ENCODE assay signal across 7 cellular contexts in the genomic region with DNA sequence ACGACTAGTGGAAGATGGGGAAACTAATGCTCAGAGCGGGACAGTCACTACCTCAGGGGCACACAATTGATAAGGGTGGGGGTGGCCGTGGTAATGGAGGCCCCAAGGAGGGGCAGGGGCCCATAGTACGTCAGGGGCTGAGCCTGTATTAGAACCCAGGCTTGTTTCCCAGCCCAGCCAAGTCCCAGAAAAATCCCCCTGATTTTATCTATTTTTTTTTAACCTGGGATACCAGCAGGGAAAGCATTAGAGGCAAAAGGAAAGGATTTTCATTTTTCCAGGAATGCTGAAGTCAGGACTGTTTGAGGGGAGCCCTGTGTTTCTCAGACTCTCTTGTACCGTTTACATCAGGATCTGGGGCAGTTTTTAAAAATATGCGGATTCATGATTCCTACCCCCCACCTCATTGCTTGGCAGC. TPM values are rescaled to one million over a fixed set of nuclear protein-coding genes. Genes with fewer than 3 reads are reported as not detected.
A peak's percentile ranks its signal among the peaks of the same experiment; 100 is the strongest.
DNase-seq lines count a peak whose midpoint lies in the region; ATAC-seq and TF ChIP-seq lines count a peak whose summit lies in the region.

No MANE protein-coding gene starts in this region.

- POLR2A ChIA-PET in HEK293 (lab: Yijun Ruan, JAX): interaction anchor here (0.6 to 2.4 kb wide), 7 partner anchors 12 to 321 kb away, joined by 3 to 13 read pairs (median 4); a partner anchor contains a TSS

- H3K27me3 ChIP-seq in iPS-15b (ENCODE audit: control insufficient read depth, insufficient read depth, low read length): no peaks in the 10 kb centered on the region

- WGBS in lower leg skin, 2 donors: 10 to 13% methylated on average over 6 of the region's 6 CpGs

- peak overlapping the region; percentile 58 for H3K9ac ChIP-seq in iPS-15b (ENCODE audit: low read depth, low read length)

- peaks cover 0 to 10% of the 10 kb centered on the region in 2 experiments; a peak in 1 of 3 replicates for H3K36me3 ChIP-seq in HEK293 (ENCODE audit: control insufficient read depth in 2 of 2, insufficient read depth in 1 of 2, low read length in 2 of 2)
- H3K36me3 ChIP-seq in iPS-15b (ENCODE audit: control insufficient read depth, insufficient read depth, low read length): no peaks in the 10 kb centered on the region

- no peak for TF ChIP-seq CTCF in HEK293 (tag by site-specific recombination; IDR thresholded peaks at IDR 0.05)
- TF ChIP-seq CTCF in lower leg skin (IDR thresholded peaks at IDR 0.05): no peak

- intact Hi-C loops in activated T-helper 1 cell treated with anti-CD3 and anti-CD28 coated beads, Interleukin-12 subunit alpha, Interleukin-12 subunit beta, Interleukin-2, Interleukin-4 antibody, amounts not matched to agents 30 ng/mL and 10 ng/mL and 1 ng/mL, durations not matched to agents 14 hours and 24 hours and 36 hours (cut with micrococcal nuclease): loop anchor here (1.0 to 10.0 kb wide), 3 partner anchors 191 to 319 kb away; a partner anchor contains a TSS
- intact Hi-C loops in lower leg skin (cut with DNase I; ENCODE audit: low total_unique reads): loop anchor here (5.0 kb wide), 1 partner anchor 411 kb away; no protein-coding TSS in a partner anchor

- ATAC-seq in stimulated activated naive B cell treated with anti-CD40 and anti-IgM and Interleukin-4, amounts not matched to agents 10 μg/mL and 1 μg/mL and 100 μg/mL, for 72 hours (replicated peaks): no peak

- CTCF ChIA-PET in HEK293 (lab: Yijun Ruan, JAX): interaction anchor here (0.6 to 5.1 kb wide), 3 partner anchors 82 to 240 kb away, joined by 3 to 40 read pairs (median 3); a partner anchor contains a TSS

- peak overlapping the region; percentile 95 for H3K27ac Mint-ChIP-seq in activated T-helper 1 cell treated with anti-CD3 and anti-CD28 coated beads, Interleukin-12 subunit alpha, Interleukin-12 subunit beta, Interleukin-2, Interleukin-4 antibody, amounts not matched to agents 30 ng/mL and 10 ng/mL and 1 ng/mL, durations not matched to agents 14 hours and 24 hours and 36 hours
- peak overlapping the region; percentile 99 for H3K27ac Mint-ChIP-seq in stimulated activated naive B cell treated with anti-CD40 and anti-IgM and Interleukin-4, amounts not matched to agents 10 μg/mL and 1 μg/mL and 100 μg/mL, for 72 hours

- H3K4me3 Mint-ChIP-seq in activated T-helper 1 cell treated with anti-CD3 and anti-CD28 coated beads, Interleukin-12 subunit alpha, Interleukin-12 subunit beta, Interleukin-2, Interleukin-4 antibody, amounts not matched to agents 30 ng/mL and 10 ng/mL and 1 ng/mL, durations not matched to agents 14 hours and 24 hours and 36 hours: peak overlapping the region; percentile 94
- H3K4me3 Mint-ChIP-seq in stimulated activated naive B cell treated with anti-CD40 and anti-IgM and Interleukin-4, amounts not matched to agents 10 μg/mL and 1 μg/mL and 100 μg/mL, for 72 hours: peak overlapping the region; percentile 93 to 97

- H3K36me3 Mint-ChIP-seq in activated T-helper 1 cell treated with anti-CD3 and anti-CD28 coated beads, Interleukin-12 subunit alpha, Interleukin-12 subunit beta, Interleukin-2, Interleukin-4 antibody, amounts not matched to agents 30 ng/mL and 10 ng/mL and 1 ng/mL, durations not matched to agents 14 hours and 24 hours and 36 hours (ENCODE audit: low read depth): peaks cover 10% of the 10 kb centered on the region
- peaks cover 6 to 10% of the 10 kb centered on the region in 2 donors for H3K36me3 Mint-ChIP-seq in stimulated activated naive B cell treated with anti-CD40 and anti-IgM and Interleukin-4, amounts not matched to agents 10 μg/mL and 1 μg/mL and 100 μg/mL, for 72 hours

- H3K9me3 Mint-ChIP-seq in activated T-helper 1 cell treated with anti-CD3 and anti-CD28 coated beads, Interleukin-12 subunit alpha, Interleukin-12 subunit beta, Interleukin-2, Interleukin-4 antibody, amounts not matched to agents 30 ng/mL and 10 ng/mL and 1 ng/mL, durations not matched to agents 14 hours and 24 hours and 36 hours: no peaks in the 10 kb centered on the region
- no peaks in the 10 kb centered on the region for H3K9me3 Mint-ChIP-seq in stimulated activated naive B cell treated with anti-CD40 and anti-IgM and Interleukin-4, amounts not matched to agents 10 μg/mL and 1 μg/mL and 100 μg/mL, for 72 hours

- H3K4me1 ChIP-seq in HEK293 (ENCODE audit: control insufficient read depth, insufficient read depth, low read length): no peaks in the 10 kb centered on the region; the same call in 1 of the 2 replicates
- peaks cover 16% of the 10 kb centered on the region for H3K4me1 ChIP-seq in iPS-15b (ENCODE audit: control insufficient read depth, insufficient read depth, low read length)

- H3K9me3 ChIP-seq in HEK293 (ENCODE audit: control insufficient read depth, insufficient read depth, low read depth, low read length) (no peaks in the 10 kb centered on the region), iPS-15b (ENCODE audit: control insufficient read depth, insufficient read depth, low read length) (no peaks in the 10 kb centered on the region)

- no peak overlapping the region; the same call in 1 of the 2 replicates for H3K27ac ChIP-seq in HEK293 (ENCODE audit: extremely low read depth, low read depth, low read length)

- no peak for TF ChIP-seq POLR2A in lower leg skin (IDR thresholded peaks at IDR 0.05)

- DNase-seq in activated T-helper 1 cell treated with anti-CD3 and anti-CD28 coated beads, Interleukin-12 subunit alpha, Interleukin-12 subunit beta, Interleukin-2, Interleukin-4 antibody, amounts not matched to agents 30 ng/mL and 10 ng/mL and 1 ng/mL, durations not matched to agents 14 hours and 24 hours and 36 hours (ENCODE audit: low spot score): no peak
- no peak for DNase-seq in stimulated activated naive B cell treated with anti-CD40 and anti-IgM and Interleukin-4, amounts not matched to agents 10 μg/mL and 1 μg/mL and 100 μg/mL, for 72 hours
- DNase-seq in activated gamma-delta T cell (lab: John Stamatoyannopoulos, UW) (no peak), ACHN (no peak), lower leg skin (ENCODE audit: low spot score in 2 of 2) (no peak)

- peaks cover 3% of the 10 kb centered on the region for H3K27me3 Mint-ChIP-seq in activated T-helper 1 cell treated with anti-CD3 and anti-CD28 coated beads, Interleukin-12 subunit alpha, Interleukin-12 subunit beta, Interleukin-2, Interleukin-4 antibody, amounts not matched to agents 30 ng/mL and 10 ng/mL and 1 ng/mL, durations not matched to agents 14 hours and 24 hours and 36 hours (ENCODE audit: insufficient read depth)
- no peaks in the 10 kb centered on the region for H3K27me3 Mint-ChIP-seq in stimulated activated naive B cell treated with anti-CD40 and anti-IgM and Interleukin-4, amounts not matched to agents 10 μg/mL and 1 μg/mL and 100 μg/mL, for 72 hours

- H3K4me3 ChIP-seq in HEK293 (ENCODE audit: low read depth, low read length) (peak overlapping the region; percentile 73), iPS-15b (ENCODE audit: low read depth, low read length) (peak overlapping the region; percentile 93), lower leg skin (ENCODE audit: low read depth, poor library complexity, severe bottlenecking) (no peak overlapping the region)

- H3K4me1 Mint-ChIP-seq in activated T-helper 1 cell treated with anti-CD3 and anti-CD28 coated beads, Interleukin-12 subunit alpha, Interleukin-12 subunit beta, Interleukin-2, Interleukin-4 antibody, amounts not matched to agents 30 ng/mL and 10 ng/mL and 1 ng/mL, durations not matched to agents 14 hours and 24 hours and 36 hours (ENCODE audit: low read depth): peaks cover 29% of the 10 kb centered on the region
- H3K4me1 Mint-ChIP-seq in stimulated activated naive B cell treated with anti-CD40 and anti-IgM and Interleukin-4, amounts not matched to agents 10 μg/mL and 1 μg/mL and 100 μg/mL, for 72 hours: peaks cover 19 to 28% of the 10 kb centered on the region in 2 donors

- in situ Hi-C loops in ACHN (cut with HindIII; ENCODE audit: low pct_ligation_motif_present, low pct_unique_long_range_greater_than_20kb, low sequenced_read_pairs): no loop called here

TF ChIP-seq in HEK293, 187 proteins besides CTCF, POLR2A, EP300 and RAD21:
- TF ChIP-seq KLF7 (tag by site-specific recombination; IDR thresholded peaks at IDR 0.05; ENCODE audit: borderline replicate concordance): 0 out of 2 replicates have a peak, but pooled peaks have one; percentile 26
- TF ChIP-seq, protein P1, sequence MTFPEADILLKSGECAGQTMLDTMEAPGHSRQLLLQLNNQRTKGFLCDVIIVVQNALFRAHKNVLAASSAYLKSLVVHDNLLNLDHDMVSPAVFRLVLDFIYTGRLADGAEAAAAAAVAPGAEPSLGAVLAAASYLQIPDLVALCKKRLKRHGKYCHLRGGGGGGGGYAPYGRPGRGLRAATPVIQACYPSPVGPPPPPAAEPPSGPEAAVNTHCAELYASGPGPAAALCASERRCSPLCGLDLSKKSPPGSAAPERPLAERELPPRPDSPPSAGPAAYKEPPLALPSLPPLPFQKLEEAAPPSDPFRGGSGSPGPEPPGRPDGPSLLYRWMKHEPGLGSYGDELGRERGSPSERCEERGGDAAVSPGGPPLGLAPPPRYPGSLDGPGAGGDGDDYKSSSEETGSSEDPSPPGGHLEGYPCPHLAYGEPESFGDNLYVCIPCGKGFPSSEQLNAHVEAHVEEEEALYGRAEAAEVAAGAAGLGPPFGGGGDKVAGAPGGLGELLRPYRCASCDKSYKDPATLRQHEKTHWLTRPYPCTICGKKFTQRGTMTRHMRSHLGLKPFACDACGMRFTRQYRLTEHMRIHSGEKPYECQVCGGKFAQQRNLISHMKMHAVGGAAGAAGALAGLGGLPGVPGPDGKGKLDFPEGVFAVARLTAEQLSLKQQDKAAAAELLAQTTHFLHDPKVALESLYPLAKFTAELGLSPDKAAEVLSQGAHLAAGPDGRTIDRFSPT (tag by site-specific recombination; IDR thresholded peaks at IDR 0.05): no peak
- peak; percentile 72 for TF ChIP-seq ZNF335 (tag by site-specific recombination; conservative IDR thresholded peaks at IDR 0.05)

RNA-seq across cellular contexts. Expression of a gene that starts 0.4 kb away (rescaled TPM):
- 0.20 and 0.44 TPM in 2 replicates for total RNA-seq in activated T-helper 1 cell treated with anti-CD3 and anti-CD28 coated beads, Interleukin-12 subunit alpha, Interleukin-12 subunit beta, Interleukin-2, Interleukin-4 antibody, amounts not matched to agents 30 ng/mL and 10 ng/mL and 1 ng/mL, durations not matched to agents 14 hours and 24 hours and 36 hours
- total RNA-seq in lower leg skin: under 1 TPM; 0.10 to 0.27 (median 0.18) TPM

RNA-seq across cellular contexts. Expression of a gene that starts 0.4 kb away (rescaled TPM):
- total RNA-seq in activated T-helper 1 cell treated with anti-CD3 and anti-CD28 coated beads, Interleukin-12 subunit alpha, Interleukin-12 subunit beta, Interleukin-2, Interleukin-4 antibody, amounts not matched to agents 30 ng/mL and 10 ng/mL and 1 ng/mL, durations not matched to agents 14 hours and 24 hours and 36 hours: 64.1 and 68.0 TPM in 2 replicates
- 10 to 100 TPM; 49.9 to 56.7 (median 52.9) TPM for total RNA-seq in lower leg skin
